ENCODE assay signal across 8 cellular contexts in the genomic region with DNA sequence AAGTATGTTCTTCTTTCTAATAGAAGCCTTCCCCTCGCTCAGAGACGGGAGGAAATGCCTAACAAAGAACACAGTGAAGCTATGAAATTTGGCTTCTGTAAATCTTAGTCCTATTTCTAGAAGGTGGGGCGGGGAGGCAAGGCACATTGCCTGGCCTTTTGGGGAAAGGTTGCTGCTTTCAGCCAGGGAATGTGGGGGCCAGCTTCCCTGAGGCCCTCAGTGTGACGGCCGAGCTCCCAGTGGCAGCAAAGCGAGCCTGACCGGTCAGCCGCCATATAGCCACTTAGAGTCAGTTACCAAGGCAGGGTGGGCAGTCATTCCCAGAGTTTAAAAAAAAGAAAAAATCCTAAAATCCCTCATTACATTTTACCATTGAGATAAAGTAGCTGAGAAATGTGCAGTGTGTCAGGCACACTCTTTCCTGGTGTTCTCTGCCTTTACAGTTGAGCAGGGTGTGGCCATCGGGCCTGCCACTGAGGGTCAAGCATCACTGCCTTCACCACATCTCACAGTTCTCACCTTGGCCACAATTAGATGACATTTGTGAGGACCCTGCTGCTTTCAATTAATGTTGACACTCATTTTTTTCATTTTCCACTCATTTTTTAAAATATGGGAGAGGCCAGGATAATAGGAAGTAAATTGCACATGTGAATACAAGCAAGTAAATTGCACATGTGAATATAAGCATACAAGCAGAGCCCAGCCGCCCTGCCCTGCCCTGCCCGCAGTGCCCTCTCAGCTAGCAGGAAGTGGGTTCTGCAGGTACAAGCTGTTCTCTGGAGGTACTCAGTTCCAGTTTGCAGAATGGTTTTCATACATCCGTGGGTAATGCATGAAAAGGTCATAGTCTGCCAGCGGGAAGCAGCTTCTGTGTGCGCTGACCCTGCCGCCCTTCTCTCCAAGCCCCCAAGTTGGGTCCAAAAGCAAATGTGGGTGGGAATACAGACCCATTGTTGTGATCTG.
DNase-seq lines count a peak whose midpoint lies in the region; ATAC-seq lines count a peak whose summit lies in the region.

No MANE protein-coding gene starts in this region.

- ATAC-seq in HG03571 (IDR thresholded peaks at IDR 0.05; ENCODE audit: unreplicated experiment): peak; percentile 61
- ATAC-seq in HG02623 (IDR thresholded peaks at IDR 0.05; ENCODE audit: unreplicated experiment): no peak
- no peak for ATAC-seq in GM18858 (IDR thresholded peaks at IDR 0.05; ENCODE audit: unreplicated experiment)

- DNase-seq in stimulated activated CD4-positive, alpha-beta T cell treated with anti-CD3 and anti-CD28 coated beads, Interleukin-2, amount 100 ng/mL, for 4 hours (ENCODE audit: low read depth): peak; percentile 9
- DNase-seq in stimulated activated CD4-positive, alpha-beta T cell treated with anti-CD3 and anti-CD28 coated beads, Interleukin-2, amount 100 ng/mL, for 48 hours: no peak
- DNase-seq in ecto neural progenitor cell (ENCODE audit: low spot score) (peak; percentile 38), Ammon's horn (ENCODE audit: low spot score) (no peak), NCI-H2171 treated with DMSO at 0.1 percent for 48 hours (lab: John Stamatoyannopoulos, UW) (no peak)

Comparison
In these comparisons a context has a peak if more than half of its experiments do, and no peak if none do; other contexts are left out.
1. DNase-seq: peak in stimulated activated CD4-positive, alpha-beta T cell treated with anti-CD3 and anti-CD28 coated beads, Interleukin-2, amount 100 ng/mL, for 4 hours (single experiment) and ecto neural progenitor cell (single experiment); none in stimulated activated CD4-positive, alpha-beta T cell treated with anti-CD3 and anti-CD28 coated beads, Interleukin-2, amount 100 ng/mL, for 48 hours (0 of 2), Ammon's horn (single experiment) and NCI-H2171 treated with DMSO at 0.1 percent for 48 hours (single experiment).